33 cellular contexts compared by ENCODE assay signal in genomic region chr5:110209401-110209800, GRCh38.
"Had no signal": no experiment of that assay in that cellular context is flagged by ENCODE, and none has a peak within 500 bp of the region (broad histone marks: within the 10 kb centered on the region; RNA-seq: fewer than 3 reads in every experiment).

No MANE protein-coding gene starts in this region.

- H3K4me3 ChIP-seq: adrenal gland, body of pancreas, breast epithelium had no signal

- H3K36me3 ChIP-seq: adrenal gland, brain microvascular endothelial cell, breast epithelium had no signal

- DNase-seq: activated B cell treated with CpG ODN at 0.5 μM for 24 hours; activated CD4-positive, alpha-beta memory T cell treated with anti-CD3 and anti-CD28 coated beads, Interleukin-2, amount 10 ng/mL, durations not matched to agents 7 days and 5 days; activated CD4-positive, alpha-beta T cell treated with anti-CD3 and anti-CD28 coated beads for 4 hours; activated CD4-positive, alpha-beta T cell treated with anti-CD3 and anti-CD28 coated beads, Interleukin-2, amount 10 ng/mL, durations not matched to agents 7 days and 5 days; activated CD4-positive, alpha-beta T cell treated with anti-CD3 and anti-CD28 coated beads, Interleukin-2, amount 50 U/mL, for 48 hours; activated CD4-positive, CD25-positive, alpha-beta regulatory T cell treated with anti-CD3 and anti-CD28 coated beads, Interleukin-2, amount 50 U/mL, for 72 hours; activated CD8-positive, alpha-beta memory T cell treated with anti-CD3 and anti-CD28 coated beads for 24 hours; activated CD8-positive, alpha-beta memory T cell treated with anti-CD3 and anti-CD28 coated beads, Interleukin-2, amount 10 ng/mL, durations not matched to agents 7 days and 5 days; activated CD8-positive, alpha-beta T cell treated with anti-CD3 and anti-CD28 coated beads, Interleukin-2, amount 10 ng/mL, durations not matched to agents 7 days and 5 days; activated effector memory CD4-positive, alpha-beta T cell treated with anti-CD3 and anti-CD28 coated beads, Interleukin-2, amount 50 U/mL, for 16 hours; activated gamma-delta T cell treated with Interleukin-2 at 50 U/mL for 16 hours; activated naive CD4-positive, alpha-beta T cell; activated naive CD4-positive, alpha-beta T cell treated with anti-CD3 and anti-CD28 coated beads for 36 hours; activated naive CD4-positive, alpha-beta T cell treated with anti-CD3 and anti-CD28 coated beads, Interleukin-2, amount 50 U/mL, for 16 hours; activated naive CD8-positive, alpha-beta T cell treated with anti-CD3 and anti-CD28 coated beads for 36 hours; activated T-cell treated with anti-CD3 and anti-CD28 coated beads for 4 hours; activated T-cell treated with anti-CD3 and anti-CD28 coated beads, Interleukin-2, amount 50 U/mL, for 1 hour; activated T-cell treated with anti-CD3 and anti-CD28 coated beads, Interleukin-2, amount 50 U/mL, for 4 hours; activated T-cell treated with anti-CD3 and anti-CD28 coated beads, Interleukin-2, amount 50 U/mL, for 72 hours; adrenal gland; amniotic stem cell; aorta; body of pancreas; brain microvascular endothelial cell; central memory CD4-positive, alpha-beta T cell; SW 1271; T-helper 1 cell; T-helper 2 cell; T-helper 9 cell had no signal

- H3K4me1 ChIP-seq: adrenal gland, body of pancreas, breast epithelium had no signal

- H3K27me3 ChIP-seq: adrenal gland, body of pancreas, brain microvascular endothelial cell, breast epithelium had no signal

- H3K9me3 ChIP-seq: adrenal gland, body of pancreas had no signal

- H3K27ac ChIP-seq: adrenal gland, body of pancreas, brain microvascular endothelial cell, breast epithelium, VCaP had no signal

- ATAC-seq: activated CD8-positive, alpha-beta memory T cell treated with anti-CD3 and anti-CD28 coated beads, Interleukin-2, amount 10 ng/mL, durations not matched to agents 7 days and 5 days; activated CD8-positive, alpha-beta T cell treated with anti-CD3 and anti-CD28 coated beads, Interleukin-2, amount 10 ng/mL, durations not matched to agents 7 days and 5 days; activated naive CD4-positive, alpha-beta T cell treated with anti-CD3 and anti-CD28 coated beads, Interleukin-2, amount 50 U/mL, for 72 hours; activated T-cell treated with anti-CD3 and anti-CD28 coated beads, Interleukin-2, amount 50 U/mL, for 4 hours; activated T-cell treated with anti-CD3 and anti-CD28 coated beads, Interleukin-2, amount 50 U/mL, for 72 hours; activated T-helper 17 cell treated with anti-CD3 and anti-CD28 coated beads, Interleukin-2, amount 50 U/mL, for 72 hours; body of pancreas had no signal
